ENCODE assay signal across 27 cellular contexts in the genomic region with DNA sequence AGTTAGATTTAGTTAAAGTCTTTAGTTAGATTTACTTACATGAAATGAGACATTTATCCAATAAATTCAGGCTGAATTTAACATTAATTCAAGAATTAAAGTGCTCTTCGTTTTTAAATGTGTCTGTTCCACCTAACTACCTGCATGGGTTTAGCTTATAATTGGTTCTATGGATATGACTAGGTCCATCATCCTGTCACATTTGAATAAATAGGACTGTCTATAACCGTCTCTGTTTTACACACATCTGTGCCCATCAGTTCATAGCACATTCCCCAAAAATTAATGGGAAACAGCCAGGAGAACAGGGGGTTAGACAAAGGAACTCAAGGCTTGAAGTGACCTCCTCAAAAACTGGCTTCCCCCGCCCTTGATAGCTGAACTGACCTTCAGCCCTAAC.
"Had no signal": no experiment of that assay in that cellular context is flagged by ENCODE, and none has a peak within 500 bp of the region (broad histone marks: within the 10 kb centered on the region; RNA-seq: fewer than 3 reads in every experiment).

No MANE protein-coding gene starts in this region.

- H3K9me3 Mint-ChIP-seq: activated CD4-positive, alpha-beta memory T cell treated with anti-CD3 and anti-CD28 coated beads, Interleukin-2, amount 10 ng/mL, durations not matched to agents 7 days and 5 days; activated CD4-positive, alpha-beta T cell treated with anti-CD3 and anti-CD28 coated beads, Interleukin-2, amount 10 ng/mL, durations not matched to agents 24 days and 14 days; activated naive CD4-positive, alpha-beta T cell treated with anti-CD3 and anti-CD28 coated beads, Interleukin-2, amount 50 U/mL, for 24 hours; activated T-helper 2 cell treated with anti-CD3 and anti-CD28 coated beads, Interferon-gamma antibody, Interleukin-2, Interleukin-4, amounts not matched to agents 10 μg/mL and 5 μg/mL and 100 μg/mL, durations not matched to agents 14 hours and 24 hours and 36 hours; dendritic cell treated with granulocyte-macrophage colony-stimulating factor and Interleukin-4, amounts not matched to agents 40 ng/mL and 50 ng/mL, for 4 days; naive B cell had no signal

- H3K36me3 Mint-ChIP-seq: naive B cell had no signal

- DNase-seq: activated CD4-positive, alpha-beta memory T cell treated with anti-CD3 and anti-CD28 coated beads, Interleukin-2, amount 10 ng/mL, durations not matched to agents 7 days and 5 days; activated CD4-positive, alpha-beta T cell treated with anti-CD3 and anti-CD28 coated beads, Interleukin-2, amount 10 ng/mL, durations not matched to agents 24 days and 14 days; activated CD4-positive, CD25-positive, alpha-beta regulatory T cell treated with anti-CD3 and anti-CD28 coated beads, Interleukin-2, amount 50 U/mL, for 72 hours; activated T-cell treated with anti-CD3 and anti-CD28 coated beads, Interleukin-2, amount 50 U/mL, for 48 hours; central memory CD4-positive, alpha-beta T cell; endodermal cell; foreskin fibroblast; head of caudate nucleus; hippocampal formation; left cardiac atrium; left ventricle myocardium superior; naive B cell; nephron progenitor cell; ovary; stimulated activated CD4-positive, alpha-beta T cell treated with anti-CD3 and anti-CD28 coated beads, Interleukin-4, amount 100 ng/mL, for 4 hours; stimulated activated CD8-positive, alpha-beta memory T cell treated with anti-CD3 and anti-CD28 coated beads, Interleukin-4, amount 100 ng/mL, for 48 hours; stimulated activated naive CD4-positive, alpha-beta T cell; tibial artery had no signal

- H3K4me3 ChIP-seq: breast epithelium, ovary, skin epidermis, suprapubic skin, tibial artery had no signal

- H3K9me3 ChIP-seq: breast epithelium, ovary, suprapubic skin, tibial artery had no signal

- H3K4me1 ChIP-seq: breast epithelium, suprapubic skin, tibial artery had no signal

- H3K27me3 Mint-ChIP-seq: activated CD4-positive, alpha-beta memory T cell treated with anti-CD3 and anti-CD28 coated beads, Interleukin-2, amount 10 ng/mL, durations not matched to agents 7 days and 5 days; activated naive CD4-positive, alpha-beta T cell treated with anti-CD3 and anti-CD28 coated beads, Interleukin-2, amount 50 U/mL, for 24 hours; naive B cell; progenitor cell of endocrine pancreas had no signal

- H3K27ac ChIP-seq: breast epithelium, ovary, skin epidermis, suprapubic skin, tibial artery had no signal

- ATAC-seq: esophagus mucosa, left cardiac atrium, left ventricle myocardium superior, sciatic nerve had no signal

- H3K36me3 ChIP-seq: breast epithelium, ovary, suprapubic skin, tibial artery had no signal

- H3K4me3 Mint-ChIP-seq: activated CD4-positive, alpha-beta memory T cell treated with anti-CD3 and anti-CD28 coated beads, Interleukin-2, amount 10 ng/mL, durations not matched to agents 7 days and 5 days; activated CD4-positive, alpha-beta T cell treated with anti-CD3 and anti-CD28 coated beads, Interleukin-2, amount 10 ng/mL, durations not matched to agents 24 days and 14 days; activated naive CD4-positive, alpha-beta T cell treated with anti-CD3 and anti-CD28 coated beads, Interleukin-2, amount 50 U/mL, for 24 hours; dendritic cell treated with granulocyte-macrophage colony-stimulating factor and Interleukin-4, amounts not matched to agents 40 ng/mL and 50 ng/mL, for 4 days; endodermal cell; nephron progenitor cell had no signal

- H3K27me3 ChIP-seq: breast epithelium, ovary, suprapubic skin, tibial artery had no signal

- H3K27ac Mint-ChIP-seq: activated CD4-positive, alpha-beta memory T cell treated with anti-CD3 and anti-CD28 coated beads, Interleukin-2, amount 10 ng/mL, durations not matched to agents 7 days and 5 days; activated CD4-positive, alpha-beta T cell treated with anti-CD3 and anti-CD28 coated beads, Interleukin-2, amount 10 ng/mL, durations not matched to agents 24 days and 14 days; activated naive CD4-positive, alpha-beta T cell treated with anti-CD3 and anti-CD28 coated beads, Interleukin-2, amount 50 U/mL, for 24 hours; activated T-helper 2 cell treated with anti-CD3 and anti-CD28 coated beads, Interferon-gamma antibody, Interleukin-2, Interleukin-4, amounts not matched to agents 10 μg/mL and 5 μg/mL and 100 μg/mL, durations not matched to agents 14 hours and 24 hours and 36 hours; dendritic cell treated with granulocyte-macrophage colony-stimulating factor and Interleukin-4, amounts not matched to agents 40 ng/mL and 50 ng/mL, for 4 days; endodermal cell; nephron progenitor cell; progenitor cell of endocrine pancreas had no signal
